ENCODE assay signal across 8 cellular contexts in the genomic region with DNA sequence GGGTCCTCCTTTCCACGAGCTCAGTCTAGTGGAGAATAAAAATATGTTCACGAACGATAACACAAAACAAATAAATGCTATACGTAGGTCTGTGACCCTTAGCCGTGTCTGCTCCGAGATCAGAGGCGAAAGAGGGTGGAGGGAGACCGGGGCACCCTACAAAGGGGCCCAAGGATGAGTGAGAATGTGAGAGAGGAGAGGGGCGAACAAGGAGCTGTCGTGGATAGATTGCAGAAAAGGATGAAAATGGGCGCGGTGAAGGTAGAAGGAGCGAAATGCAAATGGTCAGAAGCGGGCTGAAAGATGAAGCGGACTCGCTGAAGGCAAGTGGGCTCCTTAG. TPM values are rescaled to one million over a fixed set of nuclear protein-coding genes. Genes with fewer than 3 reads are reported as not detected.
DNase-seq lines count a peak whose midpoint lies in the region; ATAC-seq, FAIRE-seq and TF ChIP-seq lines count a peak whose summit lies in the region.

No MANE protein-coding gene starts in this region.

- H3K36me3 ChIP-seq in ES-I3 (ENCODE audit: insufficient read depth, low read length) = no peaks in the 10 kb centered on the region
- no peaks in the 10 kb centered on the region; a peak in 1 of 4 replicates for H3K36me3 ChIP-seq in GM12878 (ENCODE audit: control insufficient read depth in 2 of 2, insufficient read depth in 2 of 2, low read length in 1 of 2)
- H3K36me3 ChIP-seq in aorta (ENCODE audit: control insufficient read depth in 1 of 2, insufficient read depth in 2 of 2, low read length in 1 of 2) = no peaks in the 10 kb centered on the region

- H3K36me3 Mint-ChIP-seq in memory B cell = no peaks in the 10 kb centered on the region

- H3K27ac Mint-ChIP-seq in memory B cell = peak overlapping the region; percentile 94

- TF ChIP-seq RAD21 in GM12878 (IDR thresholded peaks at IDR 0.05; ENCODE audit: insufficient read depth, low read depth, low read length) = no peak

- BruUV-seq in GM12878 (replicated peaks; lab: Mats Ljungman, UMichigan) = no TSS peak

- no peak for TF ChIP-seq CTCF in GM12878 (IDR thresholded peaks at IDR 0.05 in 2 of 3, conservative IDR thresholded peaks at IDR 0.05 in 1 of 3; ENCODE audit: control insufficient read depth in 2 of 3, extremely low read depth in 1 of 3, insufficient read depth in 1 of 3, low read depth in 3 of 3, low read length in 3 of 3)

- POLR2A ChIA-PET in GM12878 (lab: Charles Lee) = interaction anchor here (0.9 kb wide), 1 partner anchor 65 kb away, joined by 4 read pairs; no protein-coding TSS in a partner anchor

- H3K27me3 Mint-ChIP-seq in memory B cell = no peaks in the 10 kb centered on the region

- no peaks in the 10 kb centered on the region for H3K4me1 ChIP-seq in ES-I3 (ENCODE audit: insufficient read depth, low read length)
- H3K4me1 ChIP-seq in GM12878 (ENCODE audit: control insufficient read depth, insufficient read depth, low read length) = no peaks in the 10 kb centered on the region
- H3K4me1 ChIP-seq in aorta (ENCODE audit: control insufficient read depth in 1 of 2, insufficient read depth in 2 of 2, low read length in 2 of 2) = no peaks in the 10 kb centered on the region

- intact Hi-C loops in GM12878 (cut with micrococcal nuclease; ENCODE audit: unreplicated experiment) (loop anchor here (10.0 kb wide), 1 partner anchor 210 kb away; no protein-coding TSS in a partner anchor), aorta (cut with DNase I) (no loop called here)

- DNase-seq in GM12878 (ENCODE audit: low read depth, low spot score) = no peak
- DNase-seq in memory B cell (ENCODE audit: low spot score in 2 of 2) = no peak
- no peak for DNase-seq in aorta
- no peak for DNase-seq in hippocampal formation (lab: John Stamatoyannopoulos, UW)
- no peak for DNase-seq in stimulated activated CD4-positive, alpha-beta T cell treated with anti-CD3 and anti-CD28 coated beads, Interleukin-1b, Interleukin-23, amount 100 ng/mL, for 48 hours
- DNase-seq in activated CD4-positive, CD25-positive, alpha-beta regulatory T cell treated with anti-CD3 and anti-CD28 coated beads, Interleukin-2, amount 50 U/mL, for 72 hours = no peak

- peak overlapping the region; percentile 65 for H3K27ac ChIP-seq in GM12878 (ENCODE audit: control insufficient read depth, insufficient read depth)
- H3K27ac ChIP-seq in aorta (ENCODE audit: low read depth in 1 of 2, low read length in 2 of 2) = peak overlapping the region in 1 of 2 donors; percentile 92

- peak overlapping the region; percentile 91 for H3K9ac ChIP-seq in ES-I3 (ENCODE audit: low read depth, low read length)
- peak overlapping the region; percentile 73 for H3K9ac ChIP-seq in GM12878 (ENCODE audit: control insufficient read depth, insufficient read depth, low read length)

- peak overlapping the region; percentile 71 for H3K4me3 ChIP-seq in GM12878
- peak overlapping the region; percentile 6 to 98 for H3K4me3 ChIP-seq in aorta (ENCODE audit: low read length in 2 of 2)

- H4K20me1 ChIP-seq in GM12878 (ENCODE audit: control insufficient read depth, insufficient read depth) = no peaks in the 10 kb centered on the region

- TF ChIP-seq POLR2A in GM12878 (IDR thresholded peaks at IDR 0.05; ENCODE audit: low read depth, low read length) = no peak

- H3K79me2 ChIP-seq in GM12878 (ENCODE audit: control insufficient read depth, insufficient read depth, low read length) = peaks cover 12% of the 10 kb centered on the region

- H3K4me2 ChIP-seq in GM12878 (ENCODE audit: control insufficient read depth, insufficient read depth) = 0 out of 2 replicates have a peak overlapping the region, but pooled peaks have one; percentile 14

- peak; percentile 4 for ATAC-seq in HG03097 (IDR thresholded peaks at IDR 0.05; ENCODE audit: low FRiP score, unreplicated experiment)
- no peak; the same call in 2 of the 3 replicates for ATAC-seq in GM12878
- ATAC-seq in memory B cell (ENCODE audit: low read depth) = no peak
- ATAC-seq in aorta (ENCODE audit: low FRiP score) = no peak

- in situ Hi-C loops in GM12878 (cut with MboI) = no loop called here

- RAD21 ChIA-PET in GM12878 (lab: Charles Lee; ENCODE audit: unreplicated experiment) = interaction anchor here (1.8 kb wide), 1 partner anchor 65 kb away, joined by 5 read pairs; no protein-coding TSS in a partner anchor

- FAIRE-seq in GM12878 (lab: Jason Lieb, UNC) = no peak

- H3K4me1 Mint-ChIP-seq in memory B cell = peaks cover 17% of the 10 kb centered on the region

- CTCF ChIA-PET in GM12878 (lab: Yijun Ruan, JAX) = interaction anchor here (0.9 to 1.0 kb wide), 2 partner anchors 30 to 65 kb away, joined by 3 read pairs; no protein-coding TSS in a partner anchor

- SMC1A ChIA-PET in GM12878 (lab: Charles Lee; ENCODE audit: uncharacterized antibody, unreplicated experiment) = interaction anchor here (0.7 kb wide), 1 partner anchor 17 kb away, joined by 3 read pairs; no protein-coding TSS in a partner anchor

- H3K9me3 ChIP-seq in ES-I3 (ENCODE audit: control insufficient read depth, insufficient read depth, low read length) (no peaks in the 10 kb centered on the region), GM12878 (replicated peaks; ENCODE audit: control insufficient read depth, insufficient read depth, low read length) (no peaks in the 10 kb centered on the region), aorta (ENCODE audit: control insufficient read depth, low read length) (no peaks in the 10 kb centered on the region)

- no peak for TF ChIP-seq EP300 in GM12878 (IDR thresholded peaks at IDR 0.05; ENCODE audit: borderline replicate concordance in 1 of 2, control insufficient read depth in 1 of 2, low read depth in 2 of 2, low read length in 2 of 2)

- H2AFZ ChIP-seq in GM12878 (ENCODE audit: control insufficient read depth, low read depth, low read length) = peak overlapping the region; percentile 70

- WGBS in GM12878 (ENCODE audit: insufficient coverage, insufficient replicate concordance, low lambda C conversion rate, missing lambda C conversion rate) = 15% methylated on average over 16 of the region's 16 CpGs
- WGBS in aorta, 2 donors = 0 to 35% methylated on average over 16 of the region's 16 CpGs

- H3K9me3 Mint-ChIP-seq in memory B cell = no peaks in the 10 kb centered on the region

- no peaks in the 10 kb centered on the region for H3K27me3 ChIP-seq in GM12878 (replicated peaks in 1 of 2; ENCODE audit: control insufficient read depth in 2 of 2, insufficient read depth in 2 of 2, low read length in 1 of 2)
- H3K27me3 ChIP-seq in aorta (ENCODE audit: control insufficient read depth in 1 of 2, insufficient read depth in 2 of 2, low read length in 1 of 2) = no peaks in the 10 kb centered on the region

- peak overlapping the region; percentile 97 for H3K4me3 Mint-ChIP-seq in memory B cell

TF ChIP-seq in GM12878, 131 proteins besides CTCF, POLR2A, EP300 and RAD21:
- TF ChIP-seq YBX1 (IDR thresholded peaks at IDR 0.05) = no peak
- no peak for TF ChIP-seq PML (IDR thresholded peaks at IDR 0.05; ENCODE audit: low read length)

RNA-seq across cellular contexts. Expression of gene ZBTB33, which starts 6.2 kb away (rescaled TPM):
- total RNA-seq in GM12878 (2013; cell fraction: nucleolus; rRNA removed) = 28.0 and 28.4 TPM in 2 replicates
- total RNA-seq in GM12878 (2014; rRNA removed) = 14.1 and 17.7 TPM in 2 replicates
- total RNA-seq in GM12878 (2014; rRNA removed; fragmentation: Illumina TruSeq; extraction: Trizol) = 25.6 and 26.3 TPM in 2 replicates
- 17.1 and 18.3 TPM in 2 replicates for total RNA-seq in GM12878 (2021)
- 5.0 TPM for polyA plus RNA-seq in GM12878 (2011; ENCODE audit: low read depth)
- 19.6 and 31.4 TPM in 2 replicates for polyA plus RNA-seq in GM12878 (2011; rRNA removed)
- polyA plus RNA-seq in GM12878 (2011; cell fraction: cytosol; rRNA removed) = 7.1 and 9.1 TPM in 2 replicates
- polyA plus RNA-seq in GM12878 (2011; cell fraction: nucleus; rRNA removed) = 12.2 and 14.4 TPM in 2 replicates
- 10.1 and 12.4 TPM in 2 replicates for polyA plus RNA-seq in GM12878 (2012)
- polyA plus RNA-seq in GM12878 (2014; fragmentation: Illumina TruSeq; extraction: Trizol) = 23.3 and 29.3 TPM in 2 replicates
- polyA plus RNA-seq in GM12878 (2014; fragmentation: Nextera tagmentation; extraction: Ambion mirVana) = 1 to 10 TPM; 5.2 to 5.4 TPM
- polyA plus RNA-seq in GM12878 (2014; rRNA removed) = 9.3 and 11.3 TPM in 2 replicates
- 10 to 100 TPM; 21.3 to 23.6 TPM for polyA plus RNA-seq in GM12878 (2016; fragmentation: Nextera tagmentation; extraction: Ambion mirVana)
- polyA minus RNA-seq in GM12878 (2011; rRNA and poly(A)+ RNA removed) = 20.7 and 40.7 TPM in 2 replicates
- polyA minus RNA-seq in GM12878 (2011; cell fraction: cytosol; rRNA and poly(A)+ RNA removed) = 10.4 and 12.5 TPM in 2 replicates
- 10.9 and 11.7 TPM in 2 replicates for polyA minus RNA-seq in GM12878 (2011; cell fraction: nucleus; rRNA and poly(A)+ RNA removed)
- 10 to 100 TPM in 1 of 2 donors, 1 to 10 TPM in 1; 7.9 to 12.1 TPM for total RNA-seq in aorta
- 1 to 10 TPM; 2.6 to 3.4 TPM for polyA plus RNA-seq in aorta
